Comparison of ENCODE assay signal across 8 cellular contexts in genomic region chr7:130918129-130919052, GRCh38.
DNase-seq lines count a peak whose midpoint lies in the region; ATAC-seq, FAIRE-seq and TF ChIP-seq lines count a peak whose summit lies in the region.

No MANE protein-coding gene starts in this region.

- H3K36me3 Mint-ChIP-seq in CD4-positive, alpha-beta T cell (ENCODE audit: low read depth), result peaks cover 59% of the 10 kb centered on the region
- H3K36me3 Mint-ChIP-seq in mesothelial cell of epicardium, result no peaks in the 10 kb centered on the region

- peak overlapping the region; percentile 39 for H3K4me3 Mint-ChIP-seq in CD4-positive, alpha-beta T cell
- H3K4me3 Mint-ChIP-seq in mesothelial cell of epicardium, result no peak overlapping the region

- H3K27ac ChIP-seq in CD4-positive, alpha-beta T cell (ENCODE audit: low read depth, low read length), result no peak overlapping the region
- H3K27ac ChIP-seq in OCI-LY3 (ENCODE audit: low read length) (peak overlapping the region; percentile 1; the same call in 1 of the 2 replicates), mammary epithelial cell (ENCODE audit: insufficient read depth, low read depth, low read length) (peak overlapping the region; percentile 97), neutrophil (peak overlapping the region; percentile 6)

- H3K9me3 ChIP-seq in CD4-positive, alpha-beta T cell (ENCODE audit: control insufficient read depth, low read length), result no peaks in the 10 kb centered on the region
- H3K9me3 ChIP-seq in OCI-LY3 (ENCODE audit: insufficient read depth, low read length) (no peaks in the 10 kb centered on the region), mammary epithelial cell (replicated peaks; ENCODE audit: insufficient read depth, low read length) (no peaks in the 10 kb centered on the region), neutrophil (no peaks in the 10 kb centered on the region)

- H3K9ac ChIP-seq in OCI-LY3 (ENCODE audit: low read length), result no peak overlapping the region
- no peak overlapping the region for H3K9ac ChIP-seq in mammary epithelial cell (ENCODE audit: insufficient read depth, low read length)

- no peak for TF ChIP-seq CTCF in CD4-positive, alpha-beta T cell (IDR thresholded peaks at IDR 0.05)
- no peak for TF ChIP-seq CTCF in OCI-LY3 (IDR thresholded peaks at IDR 0.05; ENCODE audit: low read depth, low read length)
- TF ChIP-seq CTCF in mammary epithelial cell (conservative IDR thresholded peaks at IDR 0.05 in 1 of 2, IDR thresholded peaks at IDR 0.05 in 1 of 2; ENCODE audit: extremely low read depth in 1 of 2, insufficient read depth in 1 of 2, low read depth in 1 of 2, low read length in 2 of 2), result no peak
- TF ChIP-seq CTCF in neutrophil (IDR thresholded peaks at IDR 0.05), result no peak
- no peak for TF ChIP-seq CTCF in mesothelial cell of epicardium (IDR thresholded peaks at IDR 0.05; ENCODE audit: unreplicated experiment)

- BruUV-seq in mammary epithelial cell (replicated peaks; lab: Mats Ljungman, UMichigan), result no TSS peak

- H3K27me3 Mint-ChIP-seq in CD4-positive, alpha-beta T cell, result no peaks in the 10 kb centered on the region
- H3K27me3 Mint-ChIP-seq in mesothelial cell of epicardium (ENCODE audit: low read depth), result no peaks in the 10 kb centered on the region

- H3K79me2 ChIP-seq in OCI-LY3 (ENCODE audit: low read length) (peaks cover 100% of the 10 kb centered on the region), mammary epithelial cell (ENCODE audit: insufficient read depth, low read length) (peaks cover 87% of the 10 kb centered on the region)

- H3K9me3 Mint-ChIP-seq in CD4-positive, alpha-beta T cell, result no peaks in the 10 kb centered on the region
- no peaks in the 10 kb centered on the region for H3K9me3 Mint-ChIP-seq in mesothelial cell of epicardium

- CTCF ChIA-PET in CD4-positive, alpha-beta T cell (lab: Charles Lee), result interaction anchor here (1.0 to 1.1 kb wide), 2 partner anchors 10 to 52 kb away, joined by 3 to 4 read pairs; no protein-coding TSS in a partner anchor
- CTCF ChIA-PET in mammary epithelial cell (lab: Charles Lee; ENCODE audit: low non-redundant PET), result no interaction called here

- in situ Hi-C loops in mammary epithelial cell (cut with MboI; ENCODE audit: low sequenced_read_pairs in 2 of 2), result no loop called here

- H3K27ac Mint-ChIP-seq in CD4-positive, alpha-beta T cell, result peak overlapping the region; percentile 77
- no peak overlapping the region for H3K27ac Mint-ChIP-seq in mesothelial cell of epicardium

- H3K4me1 Mint-ChIP-seq in CD4-positive, alpha-beta T cell (ENCODE audit: low read depth), result peaks cover 85% of the 10 kb centered on the region
- peaks cover 17% of the 10 kb centered on the region for H3K4me1 Mint-ChIP-seq in mesothelial cell of epicardium

- no peak for ATAC-seq in CD4-positive, alpha-beta T cell (ENCODE audit: poor library complexity)
- ATAC-seq in HG02610 (IDR thresholded peaks at IDR 0.05; ENCODE audit: unreplicated experiment) (no peak), HG03342 (IDR thresholded peaks at IDR 0.05; ENCODE audit: unreplicated experiment) (no peak)

- H3K4me3 ChIP-seq in OCI-LY3 (ENCODE audit: low read length) (no peak overlapping the region), mammary epithelial cell (replicated peaks in 1 of 3; ENCODE audit: insufficient read depth in 1 of 3, low read depth in 2 of 3, low read length in 3 of 3) (no peak overlapping the region), neutrophil (ENCODE audit: low read depth in 1 of 2, low read length in 1 of 2) (no peak overlapping the region)

- intact Hi-C loops in CD4-positive, alpha-beta T cell (cut with DNase I, micrococcal nuclease), result no loop called here
- intact Hi-C loops in mammary epithelial cell (cut with micrococcal nuclease), result no loop called here

- FAIRE-seq in GM19239 (lab: Jason Lieb, UNC), result no peak

- H3K4me1 ChIP-seq in OCI-LY3 (ENCODE audit: low read length) (peaks cover 61% of the 10 kb centered on the region), mammary epithelial cell (ENCODE audit: insufficient read depth, low read length) (peaks cover 78% of the 10 kb centered on the region), neutrophil (ENCODE audit: control insufficient read depth in 1 of 2, insufficient read depth in 1 of 2, low read depth in 1 of 2, low read length in 1 of 2) (peaks cover 37 to 39% of the 10 kb centered on the region in 2 experiments)

- H3K27me3 ChIP-seq in CD4-positive, alpha-beta T cell (ENCODE audit: control insufficient read depth, insufficient read depth, low read length), result no peaks in the 10 kb centered on the region
- H3K27me3 ChIP-seq in OCI-LY3 (ENCODE audit: low read depth, low read length), result no peaks in the 10 kb centered on the region
- no peaks in the 10 kb centered on the region for H3K27me3 ChIP-seq in mammary epithelial cell (ENCODE audit: insufficient read depth, low read length)
- no peaks in the 10 kb centered on the region for H3K27me3 ChIP-seq in neutrophil

- dilution Hi-C loops in mammary epithelial cell (cut with HindIII; ENCODE audit: low sequenced_read_pairs), result no loop called here

- H3K4me2 ChIP-seq in OCI-LY3 (ENCODE audit: low read length) (no peak overlapping the region; the same call in 1 of the 2 replicates), mammary epithelial cell (ENCODE audit: insufficient read depth, low read depth, low read length) (peak overlapping the region; percentile 1)

- H2AFZ ChIP-seq in OCI-LY3 (ENCODE audit: low read depth, low read length) (no peak overlapping the region), mammary epithelial cell (ENCODE audit: low read depth, low read length) (no peak overlapping the region)

- H3K36me3 ChIP-seq in OCI-LY3 (replicated peaks; ENCODE audit: low read depth, low read length) (peaks cover 61% of the 10 kb centered on the region), mammary epithelial cell (ENCODE audit: insufficient read depth, low read length) (peaks cover 12% of the 10 kb centered on the region), neutrophil (peaks cover 31% of the 10 kb centered on the region)

- POLR2A ChIA-PET in CD4-positive, alpha-beta T cell (lab: Charles Lee), result interaction anchor here (0.6 to 1.4 kb wide), 4 partner anchors 14 to 38 kb away, joined by 3 to 4 read pairs (median 4); no protein-coding TSS in a partner anchor

- H4K20me1 ChIP-seq in OCI-LY3 (ENCODE audit: insufficient read depth, low read length) (peaks cover 99% of the 10 kb centered on the region), mammary epithelial cell (ENCODE audit: insufficient read depth, low read length) (no peaks in the 10 kb centered on the region)

- DNase-seq in CD4-positive, alpha-beta T cell, result no peak
- no peak for DNase-seq in mammary epithelial cell
- no peak for DNase-seq in GM19239 (ENCODE audit: insufficient read length, low spot score)
- no peak for DNase-seq in mesothelial cell of epicardium (ENCODE audit: low spot score in 2 of 2, unreplicated experiment in 2 of 2)

- 94% methylated on average over 11 of the region's 11 CpGs for WGBS in mammary epithelial cell (ENCODE audit: low coverage, missing lambda C conversion rate)
